In the genomic region with DNA sequence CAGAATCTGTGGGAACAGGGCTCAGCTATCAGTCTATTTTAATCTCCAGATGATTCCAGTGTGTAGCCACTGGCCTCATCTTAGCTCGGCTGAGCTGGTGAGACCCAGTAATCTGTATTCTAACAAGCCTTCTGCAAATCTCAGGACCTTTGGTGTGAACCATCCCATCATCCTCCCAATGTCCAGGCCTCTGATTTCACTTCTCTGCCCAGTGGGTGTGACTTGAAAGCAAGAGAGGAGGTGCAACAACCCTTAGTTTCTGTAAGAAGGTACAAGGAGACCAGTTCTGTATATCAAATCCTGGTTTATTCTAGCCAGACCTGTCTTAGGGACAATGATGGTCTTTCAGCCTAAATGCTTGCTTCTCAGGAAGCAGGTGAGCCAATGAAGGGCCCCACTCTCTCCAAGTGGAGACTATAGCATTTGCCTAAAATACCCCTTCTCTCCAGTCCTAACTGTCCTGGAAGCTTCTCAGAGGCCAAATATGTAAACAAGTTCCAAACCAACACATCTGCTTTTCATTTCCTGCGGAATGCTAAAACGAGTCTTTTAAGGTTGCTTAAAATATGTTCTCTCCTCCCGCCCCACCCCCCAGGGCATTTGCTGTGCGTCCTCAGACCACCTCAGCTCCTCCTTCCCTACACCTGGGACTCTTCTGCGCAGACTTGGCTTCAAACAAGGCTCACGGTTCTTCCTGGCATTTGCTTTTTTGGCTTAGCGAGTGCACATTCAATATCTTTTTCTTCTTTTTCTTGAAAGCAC, we compare ENCODE assay signal across 1 cellular context.
TF ChIP-seq lines count a peak whose summit lies in the region.

No MANE protein-coding gene starts in this region.

TF ChIP-seq in WTC11, 78 proteins besides CTCF, POLR2A, EP300 and RAD21 (continued from another document):
- TF ChIP-seq, protein P1, sequence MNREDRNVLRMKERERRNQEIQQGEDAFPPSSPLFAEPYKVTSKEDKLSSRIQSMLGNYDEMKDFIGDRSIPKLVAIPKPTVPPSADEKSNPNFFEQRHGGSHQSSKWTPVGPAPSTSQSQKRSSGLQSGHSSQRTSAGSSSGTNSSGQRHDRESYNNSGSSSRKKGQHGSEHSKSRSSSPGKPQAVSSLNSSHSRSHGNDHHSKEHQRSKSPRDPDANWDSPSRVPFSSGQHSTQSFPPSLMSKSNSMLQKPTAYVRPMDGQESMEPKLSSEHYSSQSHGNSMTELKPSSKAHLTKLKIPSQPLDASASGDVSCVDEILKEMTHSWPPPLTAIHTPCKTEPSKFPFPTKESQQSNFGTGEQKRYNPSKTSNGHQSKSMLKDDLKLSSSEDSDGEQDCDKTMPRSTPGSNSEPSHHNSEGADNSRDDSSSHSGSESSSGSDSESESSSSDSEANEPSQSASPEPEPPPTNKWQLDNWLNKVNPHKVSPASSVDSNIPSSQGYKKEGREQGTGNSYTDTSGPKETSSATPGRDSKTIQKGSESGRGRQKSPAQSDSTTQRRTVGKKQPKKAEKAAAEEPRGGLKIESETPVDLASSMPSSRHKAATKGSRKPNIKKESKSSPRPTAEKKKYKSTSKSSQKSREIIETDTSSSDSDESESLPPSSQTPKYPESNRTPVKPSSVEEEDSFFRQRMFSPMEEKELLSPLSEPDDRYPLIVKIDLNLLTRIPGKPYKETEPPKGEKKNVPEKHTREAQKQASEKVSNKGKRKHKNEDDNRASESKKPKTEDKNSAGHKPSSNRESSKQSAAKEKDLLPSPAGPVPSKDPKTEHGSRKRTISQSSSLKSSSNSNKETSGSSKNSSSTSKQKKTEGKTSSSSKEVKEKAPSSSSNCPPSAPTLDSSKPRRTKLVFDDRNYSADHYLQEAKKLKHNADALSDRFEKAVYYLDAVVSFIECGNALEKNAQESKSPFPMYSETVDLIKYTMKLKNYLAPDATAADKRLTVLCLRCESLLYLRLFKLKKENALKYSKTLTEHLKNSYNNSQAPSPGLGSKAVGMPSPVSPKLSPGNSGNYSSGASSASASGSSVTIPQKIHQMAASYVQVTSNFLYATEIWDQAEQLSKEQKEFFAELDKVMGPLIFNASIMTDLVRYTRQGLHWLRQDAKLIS (CRISPR knock-in tag; IDR thresholded peaks at IDR 0.05; ENCODE audit: borderline replicate concordance): no peak
- no peak for TF ChIP-seq E2F1 (CRISPR knock-in tag; IDR thresholded peaks at IDR 0.05)
TF ChIP-seq in WTC11: peak in this region for 0.
